9 cellular contexts compared by ENCODE assay signal in the genomic region with DNA sequence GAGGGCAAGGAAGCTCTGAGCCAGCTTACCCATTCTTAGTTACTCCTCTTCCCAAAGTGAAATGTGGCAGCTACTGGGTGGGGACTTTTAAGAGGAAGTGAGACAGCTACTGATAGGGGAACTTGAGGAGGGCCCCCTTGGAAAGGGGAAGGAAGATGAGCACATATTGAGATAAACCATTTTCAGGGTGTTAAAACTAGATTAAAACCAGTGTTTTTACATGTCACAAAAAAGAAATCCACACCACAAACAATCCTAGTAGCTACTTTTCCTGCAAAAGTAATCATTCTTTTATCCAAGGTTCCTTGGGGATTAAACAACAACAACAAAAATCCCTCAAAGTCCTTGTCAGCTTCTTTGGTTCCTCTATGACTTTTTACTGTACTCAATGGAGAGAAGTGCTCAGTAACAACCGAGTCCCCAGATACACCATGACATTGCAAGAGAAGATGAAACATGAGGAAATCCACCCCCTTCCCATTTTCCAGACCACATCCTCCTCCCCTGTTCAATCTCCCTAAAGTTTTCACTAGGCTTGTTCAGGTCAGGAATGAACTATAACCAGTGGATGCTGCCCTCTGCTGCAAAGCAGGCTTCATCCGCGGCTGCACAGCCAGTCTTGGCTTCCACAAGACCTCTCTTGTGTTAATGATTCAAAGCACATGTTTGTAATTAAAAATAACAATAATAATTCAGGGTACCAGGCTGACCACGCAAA.
DNase-seq lines count a peak whose midpoint lies in the region; ATAC-seq and TF ChIP-seq lines count a peak whose summit lies in the region.
"Had no signal": no experiment of that assay in that cellular context is flagged by ENCODE, and none has a peak within 500 bp of the region (broad histone marks: within the 10 kb centered on the region; RNA-seq: fewer than 3 reads in every experiment).

No MANE protein-coding gene starts in this region.

- no peak overlapping the region for H3K4me3 ChIP-seq in left ventricle myocardium inferior
- no peak overlapping the region for H3K4me3 ChIP-seq in fibroblast of villous mesenchyme (ENCODE audit: low read depth, low read length)
- H3K4me3 ChIP-seq: SK-N-MC had no signal

- TF ChIP-seq CTCF in left ventricle myocardium inferior (IDR thresholded peaks at IDR 0.05; ENCODE audit: borderline replicate concordance) (no peak), fibroblast of villous mesenchyme (IDR thresholded peaks at IDR 0.05; ENCODE audit: insufficient read depth, low read depth, low read length) (peak; percentile 30), type B pancreatic cell (conservative IDR thresholded peaks at IDR 0.05) (peak; percentile 59)

- no peak overlapping the region for H3K27ac ChIP-seq in left ventricle myocardium inferior (replicated peaks)
- H3K27ac ChIP-seq: SK-N-MC had no signal

- no peaks in the 10 kb centered on the region for H3K36me3 Mint-ChIP-seq in type B pancreatic cell

- no peaks in the 10 kb centered on the region for H3K9me3 ChIP-seq in left ventricle myocardium inferior (replicated peaks)

- no peaks in the 10 kb centered on the region for H3K9me3 Mint-ChIP-seq in type B pancreatic cell

- H3K27ac Mint-ChIP-seq in type B pancreatic cell = no peak overlapping the region

- ATAC-seq in Right ventricle myocardium superior (ENCODE audit: poor library complexity) (peak; percentile 68), GM18519 (IDR thresholded peaks at IDR 0.05; ENCODE audit: low FRiP score, unreplicated experiment) (no peak)

- no peaks in the 10 kb centered on the region for H3K27me3 ChIP-seq in left ventricle myocardium inferior (ENCODE audit: low read depth)

- no peak for DNase-seq in Right ventricle myocardium superior
- DNase-seq in left ventricle myocardium inferior = no peak
- DNase-seq in NOMO-1 treated with DMSO at 0.1 percent for 48 hours (lab: John Stamatoyannopoulos, UW; ENCODE audit: unreplicated experiment) = peak; percentile 96
- peak; percentile 22 for DNase-seq in fibroblast of villous mesenchyme (ENCODE audit: low read depth)
- no peak for DNase-seq in type B pancreatic cell (ENCODE audit: extremely low spot score, unreplicated experiment)
- DNase-seq in NCI-H345 (lab: John Stamatoyannopoulos, UW) = no peak
- no peak for DNase-seq in activated CD4-positive, alpha-beta T cell treated with anti-CD3 and anti-CD28 coated beads for 4 hours

- no peaks in the 10 kb centered on the region for H3K4me1 ChIP-seq in left ventricle myocardium inferior

- H3K4me1 Mint-ChIP-seq in type B pancreatic cell (ENCODE audit: unreplicated experiment) = peaks cover 16% of the 10 kb centered on the region

- peaks cover 4% of the 10 kb centered on the region for H3K27me3 Mint-ChIP-seq in type B pancreatic cell

- no peak overlapping the region for H3K4me3 Mint-ChIP-seq in type B pancreatic cell

- no peaks in the 10 kb centered on the region for H3K36me3 ChIP-seq in left ventricle myocardium inferior

- intact Hi-C loops in Right ventricle myocardium superior (cut with DNase I) = loop anchor here (10.0 kb wide), 2 partner anchors 175 to 405 kb away; partner anchors contain the start of gene GUCY2F
- intact Hi-C loops in left ventricle myocardium inferior (cut with micrococcal nuclease) = loop anchor here (10.0 kb wide), 2 partner anchors 175 to 405 kb away; partner anchors contain the start of gene GUCY2F

Comparison
In these comparisons a context has a peak if more than half of its experiments do, and no peak if none do; other contexts are left out.
1. DNase-seq: peak in NOMO-1 treated with DMSO at 0.1 percent for 48 hours (single experiment) and fibroblast of villous mesenchyme (single experiment); none in Right ventricle myocardium superior (single experiment), left ventricle myocardium inferior (single experiment), type B pancreatic cell (single experiment), NCI-H345 (single experiment) and activated CD4-positive, alpha-beta T cell treated with anti-CD3 and anti-CD28 coated beads for 4 hours (0 of 2).